ENCODE assay signal across 21 cellular contexts in genomic region chr12:57543666-57544065, GRCh38. TPM values are rescaled to one million over a fixed set of nuclear protein-coding genes. Genes with fewer than 3 reads are reported as not detected.
A peak's percentile ranks its signal among the peaks of the same experiment; 100 is the strongest.
DNase-seq lines count a peak whose midpoint lies in the region; ATAC-seq and TF ChIP-seq lines count a peak whose summit lies in the region.
"Had no signal": no experiment of that assay in that cellular context is flagged by ENCODE, and none has a peak within 500 bp of the region (broad histone marks: within the 10 kb centered on the region; RNA-seq: fewer than 3 reads in every experiment).

No MANE protein-coding gene starts in this region.

- H3K27me3 Mint-ChIP-seq in activated naive CD8-positive, alpha-beta T cell treated with anti-CD3 and anti-CD28 coated beads, Interleukin-2, amount 50 U/mL, for 24 hours, result no peaks in the 10 kb centered on the region
- H3K27me3 Mint-ChIP-seq in WTC11 (ENCODE audit: low read depth), result peaks cover 15% of the 10 kb centered on the region
- H3K27me3 Mint-ChIP-seq: CD8-positive, alpha-beta memory T cell; naive thymus-derived CD8-positive, alpha-beta T cell had no signal

- peaks cover 37% of the 10 kb centered on the region for H3K4me1 Mint-ChIP-seq in activated naive CD8-positive, alpha-beta T cell treated with anti-CD3 and anti-CD28 coated beads, Interleukin-2, amount 50 U/mL, for 24 hours
- H3K4me1 Mint-ChIP-seq in WTC11, result peaks cover 23% of the 10 kb centered on the region

- peaks cover 34% of the 10 kb centered on the region for H4K20me1 ChIP-seq in osteoblast (ENCODE audit: insufficient read depth, low read length)

- peaks cover 25% of the 10 kb centered on the region for H3K4me1 ChIP-seq in osteoblast (ENCODE audit: insufficient read depth, low read length)

- no peak overlapping the region for H3K4me3 ChIP-seq in osteoblast (ENCODE audit: insufficient read depth, low read length)
- H3K4me3 ChIP-seq: A549, lung, Peyer's patch had no signal

- H3K9me3 Mint-ChIP-seq in activated naive CD8-positive, alpha-beta T cell treated with anti-CD3 and anti-CD28 coated beads, Interleukin-2, amount 50 U/mL, for 24 hours, result no peaks in the 10 kb centered on the region
- H3K9me3 Mint-ChIP-seq in WTC11, result no peaks in the 10 kb centered on the region
- H3K9me3 Mint-ChIP-seq: CD8-positive, alpha-beta memory T cell; dendritic cell treated with granulocyte-macrophage colony-stimulating factor and Interleukin-4, amounts not matched to agents 40 ng/mL and 50 ng/mL, for 4 days; naive thymus-derived CD8-positive, alpha-beta T cell had no signal

- CTCF ChIA-PET in WTC11 (lab: Charles Lee), result no interaction called here

- POLR2A ChIA-PET in WTC11 (lab: Charles Lee), result no interaction called here

- H3K79me2 ChIP-seq in osteoblast (ENCODE audit: insufficient read depth, low read length), result peaks cover 68% of the 10 kb centered on the region

- H2AFZ ChIP-seq in osteoblast (ENCODE audit: low read length), result no peak overlapping the region

- peaks cover 25% of the 10 kb centered on the region for H3K36me3 ChIP-seq in osteoblast (ENCODE audit: insufficient read depth, low read length)

- H3K27ac Mint-ChIP-seq in activated naive CD8-positive, alpha-beta T cell treated with anti-CD3 and anti-CD28 coated beads, Interleukin-2, amount 50 U/mL, for 24 hours, result peak overlapping the region; percentile 22
- H3K27ac Mint-ChIP-seq in WTC11, result no peak overlapping the region
- H3K27ac Mint-ChIP-seq: dendritic cell treated with granulocyte-macrophage colony-stimulating factor and Interleukin-4, amounts not matched to agents 40 ng/mL and 50 ng/mL, for 4 days had no signal

- H3K4me3 Mint-ChIP-seq in activated naive CD8-positive, alpha-beta T cell treated with anti-CD3 and anti-CD28 coated beads, Interleukin-2, amount 50 U/mL, for 24 hours, result no peak overlapping the region
- no peak overlapping the region for H3K4me3 Mint-ChIP-seq in WTC11
- H3K4me3 Mint-ChIP-seq: CD8-positive, alpha-beta memory T cell; dendritic cell treated with granulocyte-macrophage colony-stimulating factor and Interleukin-4, amounts not matched to agents 40 ng/mL and 50 ng/mL, for 4 days had no signal

- H3K27ac ChIP-seq in osteoblast (ENCODE audit: low read depth, low read length), result peak overlapping the region; percentile 9
- H3K27ac ChIP-seq: A549, KMS-11, Peyer's patch had no signal

- no peak overlapping the region for H3K4me2 ChIP-seq in osteoblast (ENCODE audit: insufficient read depth, low read length)
- H3K4me2 ChIP-seq: A549, KMS-11 had no signal

- TF ChIP-seq CTCF in osteoblast (IDR thresholded peaks at IDR 0.05; ENCODE audit: extremely low read depth, low read depth, low read length) (no peak), WTC11 (IDR thresholded peaks at IDR 0.05) (no peak)

- peaks cover 13% of the 10 kb centered on the region for H3K36me3 Mint-ChIP-seq in activated naive CD8-positive, alpha-beta T cell treated with anti-CD3 and anti-CD28 coated beads, Interleukin-2, amount 50 U/mL, for 24 hours (ENCODE audit: low read depth)
- H3K36me3 Mint-ChIP-seq in WTC11, result peaks cover 7% of the 10 kb centered on the region; the same call in 1 of the 2 replicates

- DNase-seq in NCI-H2081 (lab: John Stamatoyannopoulos, UW) (peak; percentile 18 to 46), NCI-H2081 treated with DMSO at 0.1 percent for 48 hours (lab: John Stamatoyannopoulos, UW) (no peak), M059J (ENCODE audit: low read depth) (peak; percentile 25), osteoblast (ENCODE audit: insufficient read length, low spot score, missing footprints) (peak; percentile 75), WTC11 (ENCODE audit: low spot score) (no peak)
- DNase-seq in activated naive CD8-positive, alpha-beta T cell treated with anti-CD3 and anti-CD28 coated beads, Interleukin-2, amount 50 U/mL, for 24 hours, result no peak
- DNase-seq in activated CD4-positive, alpha-beta T cell treated with anti-CD3 and anti-CD28 coated beads, Interleukin-2, amount 50 U/mL, for 1 hour, result no peak
- DNase-seq: activated effector memory CD4-positive, alpha-beta T cell treated with anti-CD3 and anti-CD28 coated beads, Interleukin-2, amount 50 U/mL, for 16 hours; GDM1; naive thymus-derived CD8-positive, alpha-beta T cell; NCI-H1417; NCI-H526 treated with DMSO at 0.1 percent for 48 hours; Peyer's patch; stimulated activated naive CD8-positive, alpha-beta T cell treated with anti-CD3 and anti-CD28 coated beads, Interleukin-15, Interleukin-2, amounts not matched to agents 100 U/mL and 50 U/mL, for 24 hours had no signal

- H3K27me3 ChIP-seq in osteoblast (ENCODE audit: insufficient read depth, low read length), result peaks cover 7% of the 10 kb centered on the region
- H3K27me3 ChIP-seq: Peyer's patch had no signal

- ATAC-seq in activated naive CD8-positive, alpha-beta T cell treated with anti-CD3 and anti-CD28 coated beads, Interleukin-2, amount 50 U/mL, for 24 hours, result no peak
- ATAC-seq in WTC11 (no peak), HG02870 (IDR thresholded peaks at IDR 0.05; ENCODE audit: unreplicated experiment) (no peak)
- ATAC-seq: A549; esophagus mucosa; naive thymus-derived CD8-positive, alpha-beta T cell; stimulated activated naive CD8-positive, alpha-beta T cell treated with anti-CD3 and anti-CD28 coated beads, Interleukin-15, Interleukin-2, amounts not matched to agents 100 U/mL and 50 U/mL, for 24 hours had no signal

- H3K9me3 ChIP-seq in osteoblast (ENCODE audit: low read depth, low read length), result no peaks in the 10 kb centered on the region
- H3K9me3 ChIP-seq: A549, Peyer's patch had no signal

TF ChIP-seq in WTC11, 78 proteins besides CTCF, POLR2A, EP300 and RAD21 (continues in another document):
- TF ChIP-seq KAT7 (CRISPR knock-in tag; IDR thresholded peaks at IDR 0.05; ENCODE audit: borderline replicate concordance) (no peak), ATF2 (CRISPR knock-in tag; IDR thresholded peaks at IDR 0.05; ENCODE audit: borderline replicate concordance, low read depth) (no peak), CREB1 (CRISPR knock-in tag; IDR thresholded peaks at IDR 0.05) (no peak), FOXP4 (CRISPR knock-in tag; IDR thresholded peaks at IDR 0.05) (no peak), JAZF1 (CRISPR knock-in tag; IDR thresholded peaks at IDR 0.05) (no peak), SP1 (CRISPR knock-in tag; conservative IDR thresholded peaks at IDR 0.05) (no peak), ATF3 (CRISPR knock-in tag; conservative IDR thresholded peaks at IDR 0.05) (no peak), ZNF232 (CRISPR knock-in tag; IDR thresholded peaks at IDR 0.05) (no peak), RORB (CRISPR knock-in tag; IDR thresholded peaks at IDR 0.05) (no peak)
- TF ChIP-seq, protein P1, sequence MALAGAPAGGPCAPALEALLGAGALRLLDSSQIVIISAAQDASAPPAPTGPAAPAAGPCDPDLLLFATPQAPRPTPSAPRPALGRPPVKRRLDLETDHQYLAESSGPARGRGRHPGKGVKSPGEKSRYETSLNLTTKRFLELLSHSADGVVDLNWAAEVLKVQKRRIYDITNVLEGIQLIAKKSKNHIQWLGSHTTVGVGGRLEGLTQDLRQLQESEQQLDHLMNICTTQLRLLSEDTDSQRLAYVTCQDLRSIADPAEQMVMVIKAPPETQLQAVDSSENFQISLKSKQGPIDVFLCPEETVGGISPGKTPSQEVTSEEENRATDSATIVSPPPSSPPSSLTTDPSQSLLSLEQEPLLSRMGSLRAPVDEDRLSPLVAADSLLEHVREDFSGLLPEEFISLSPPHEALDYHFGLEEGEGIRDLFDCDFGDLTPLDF (CRISPR knock-in tag; IDR thresholded peaks at IDR 0.05), result no peak

RNA-seq across cellular contexts. Expression of gene DCTN2, which starts 3.3 kb away (rescaled TPM):
- total RNA-seq in M059J (2014; rRNA removed; shearing (Covaris generic)), result 97.9 and 119 TPM in 2 replicates
- total RNA-seq in osteoblast (123 and 129 TPM in 2 replicates), WTC11 (2021) (93.5 to 94.4 TPM (median 94.4 TPM) in 3 replicates)

RNA-seq across cellular contexts. Expression of gene KIF5A, which starts 6.2 kb away (rescaled TPM):
- total RNA-seq in M059J (2014; rRNA removed; shearing (Covaris generic)), result 0.30 and 0.37 TPM in 2 replicates
- 0.29 and 0.36 TPM in 2 replicates for total RNA-seq in osteoblast
- 15.9 to 17.9 TPM (median 16.1 TPM) in 3 replicates for total RNA-seq in WTC11 (2021)

RNA-seq across cellular contexts. Expression of gene MBD6, which starts 21.0 kb away (rescaled TPM):
- 5.0 and 18.2 TPM in 2 replicates for total RNA-seq in M059J (2014; rRNA removed; shearing (Covaris generic))
- 5.0 and 5.8 TPM in 2 replicates for total RNA-seq in osteoblast
- 46.3 to 59.4 TPM (median 56.2 TPM) in 3 replicates for total RNA-seq in WTC11 (2021)

RNA-seq across cellular contexts. Expression of gene DDIT3, which starts 23.4 kb away (rescaled TPM):
- total RNA-seq in M059J (2014; rRNA removed; shearing (Covaris generic)), result 39.3 and 45.9 TPM in 2 replicates
- total RNA-seq in osteoblast (118 and 136 TPM in 2 replicates), WTC11 (2021) (3.4 to 5.3 TPM (median 3.9 TPM) in 3 replicates)

RNA-seq across cellular contexts. Expression of gene PIP4K2C, which starts 47.3 kb away (rescaled TPM):
- 71.2 and 85.3 TPM in 2 replicates for total RNA-seq in M059J (2014; rRNA removed; shearing (Covaris generic))
- 32.4 and 36.6 TPM in 2 replicates for total RNA-seq in osteoblast
- total RNA-seq in WTC11 (2021), result 25.4 to 26.9 TPM (median 25.8 TPM) in 3 replicates

Comparison
In these comparisons a context has a peak if more than half of its experiments do, and no peak if none do; other contexts are left out.
1. DNase-seq: peak in NCI-H2081 (2 of 2), M059J (single experiment) and osteoblast (single experiment); none in NCI-H2081 treated with DMSO at 0.1 percent for 48 hours (single experiment), activated naive CD8-positive, alpha-beta T cell treated with anti-CD3 and anti-CD28 coated beads, Interleukin-2, amount 50 U/mL, for 24 hours (single experiment), activated CD4-positive, alpha-beta T cell treated with anti-CD3 and anti-CD28 coated beads, Interleukin-2, amount 50 U/mL, for 1 hour (single experiment) and WTC11 (single experiment).
2. RNA of gene KIF5A, which starts 6.2 kb away (total RNA-seq): 15.9 to 17.9 TPM in WTC11; 0.29 to 0.36 TPM in osteoblast and 0.30 to 0.37 TPM in M059J; every median in the first group is over 10 times any median in the second.